Comparison of ENCODE assay signal across 11 cellular contexts in the genomic region with DNA sequence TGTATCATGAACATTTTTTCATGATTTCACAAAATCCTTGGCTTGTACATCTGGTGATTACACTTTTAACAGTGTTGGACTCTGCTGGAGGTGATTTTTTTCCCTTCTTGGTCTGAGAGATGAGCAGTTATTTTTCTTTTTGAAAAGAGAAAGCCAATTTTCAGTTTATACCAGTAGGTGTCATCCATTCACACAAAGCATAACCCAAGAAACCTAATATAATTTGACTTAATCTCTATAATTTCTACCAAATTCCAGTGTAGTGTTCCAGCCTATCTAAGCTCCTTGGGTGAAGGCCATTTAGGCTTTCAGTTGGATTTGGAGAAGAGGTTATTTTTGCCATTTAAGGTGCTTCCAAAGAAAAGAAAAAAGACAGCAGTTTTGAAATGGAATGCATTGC. TPM values are rescaled to one million over a fixed set of nuclear protein-coding genes. Genes with fewer than 3 reads are reported as not detected.
DNase-seq lines count a peak whose midpoint lies in the region; ATAC-seq, FAIRE-seq and TF ChIP-seq lines count a peak whose summit lies in the region.
"Had no signal": no experiment of that assay in that cellular context is flagged by ENCODE, and none has a peak within 500 bp of the region (broad histone marks: within the 10 kb centered on the region; RNA-seq: fewer than 3 reads in every experiment).

No MANE protein-coding gene starts in this region.

- H3K9me3 Mint-ChIP-seq in stimulated activated memory B cell treated with anti-CD40 and anti-IgM and Interleukin-4, amounts not matched to agents 10 μg/mL and 1 μg/mL and 100 μg/mL, for 72 hours: peaks cover 6% of the 10 kb centered on the region

- POLR2A ChIA-PET in PC-3 (lab: Charles Lee; ENCODE audit: unreplicated experiment): no interaction called here
- POLR2A ChIA-PET in endothelial cell of umbilical vein (lab: Charles Lee): no interaction called here

- intact Hi-C loops in PC-3 (cut with micrococcal nuclease) (no loop called here), endothelial cell of umbilical vein (cut with micrococcal nuclease) (no loop called here)

- no peaks in the 10 kb centered on the region for H3K9me2 ChIP-seq in PC-3 (replicated peaks; ENCODE audit: low read length)

- no peak for TF ChIP-seq POLR2A in endothelial cell of umbilical vein (IDR thresholded peaks at IDR 0.05; ENCODE audit: low read depth, low read length)

- CTCF ChIA-PET in PC-3 (lab: Charles Lee): no interaction called here
- CTCF ChIA-PET in endothelial cell of umbilical vein (lab: Charles Lee): interaction anchor here (0.6 to 2.6 kb wide), 7 partner anchors 13 to 1997 kb away, joined by 3 to 12 read pairs (median 4); no protein-coding TSS in a partner anchor

- peaks cover 13% of the 10 kb centered on the region for H3K27me3 Mint-ChIP-seq in stimulated activated memory B cell treated with anti-CD40 and anti-IgM and Interleukin-4, amounts not matched to agents 10 μg/mL and 1 μg/mL and 100 μg/mL, for 72 hours
- H3K27me3 Mint-ChIP-seq: CD4-positive, CD25-positive, alpha-beta regulatory T cell had no signal

- dilution Hi-C loops in endothelial cell of umbilical vein (cut with MboI; ENCODE audit: extremely low pct_ligation_motif_present, low sequenced_read_pairs): no loop called here

- H3K4me1 Mint-ChIP-seq in stimulated activated memory B cell treated with anti-CD40 and anti-IgM and Interleukin-4, amounts not matched to agents 10 μg/mL and 1 μg/mL and 100 μg/mL, for 72 hours: peaks cover 6% of the 10 kb centered on the region

- BruUV-seq in PC-3 (replicated peaks; lab: Mats Ljungman, UMichigan) (no TSS peak), endothelial cell of umbilical vein (replicated peaks; lab: Mats Ljungman, UMichigan) (no TSS peak)

- H3K9me3 ChIP-seq in PC-3 (ENCODE audit: low read length) (no peaks in the 10 kb centered on the region), endothelial cell of umbilical vein (replicated peaks; ENCODE audit: control insufficient read depth, insufficient read depth, low read length) (no peaks in the 10 kb centered on the region), thoracic aorta (no peaks in the 10 kb centered on the region)

- H3K36me3 ChIP-seq in PC-3 (ENCODE audit: low read depth, low read length) (no peaks in the 10 kb centered on the region), endothelial cell of umbilical vein (ENCODE audit: control insufficient read depth in 2 of 2, extremely low read depth in 1 of 2, insufficient read depth in 2 of 2, low read length in 2 of 2) (no peaks in the 10 kb centered on the region), thoracic aorta (no peaks in the 10 kb centered on the region)

- no peak for FAIRE-seq in endothelial cell of umbilical vein (lab: Jason Lieb, UNC)

- no peaks in the 10 kb centered on the region for H3K79me2 ChIP-seq in PC-3 (ENCODE audit: low read length)
- no peaks in the 10 kb centered on the region for H3K79me2 ChIP-seq in endothelial cell of umbilical vein (ENCODE audit: control insufficient read depth, insufficient read depth, low read length)

- H3K27me3 ChIP-seq in PC-3 (ENCODE audit: low read length): 0 out of 2 replicates have a peak, but pooled peaks cover 5% of the 10 kb centered on the region
- peaks cover 0 to 11% of the 10 kb centered on the region in 2 experiments for H3K27me3 ChIP-seq in endothelial cell of umbilical vein (ENCODE audit: control insufficient read depth in 2 of 2, insufficient read depth in 2 of 2, low read length in 2 of 2)
- H3K27me3 ChIP-seq in thoracic aorta (replicated peaks; ENCODE audit: insufficient read depth): no peaks in the 10 kb centered on the region

- no peak overlapping the region for H3K4me3 ChIP-seq in PC-3 (ENCODE audit: low read length)
- no peak overlapping the region for H3K4me3 ChIP-seq in endothelial cell of umbilical vein (replicated peaks in 1 of 3; ENCODE audit: insufficient read depth in 1 of 3, low read depth in 1 of 3, low read length in 3 of 3)
- no peak overlapping the region for H3K4me3 ChIP-seq in thoracic aorta

- no peaks in the 10 kb centered on the region for H3K9me1 ChIP-seq in endothelial cell of umbilical vein (replicated peaks; ENCODE audit: control insufficient read depth, extremely low read depth, insufficient read depth, low read length)

- TF ChIP-seq CTCF in PC-3 (conservative IDR thresholded peaks at IDR 0.05; ENCODE audit: low read depth, low read length) (peak; percentile 65), endothelial cell of umbilical vein (IDR thresholded peaks at IDR 0.05; ENCODE audit: extremely low read depth in 1 of 2, insufficient read depth in 1 of 2, low read depth in 1 of 2, low read length in 2 of 2) (peak in 1 of 2 donors; percentile 27), thoracic aorta (IDR thresholded peaks at IDR 0.05) (peak; percentile 42)

- no peaks in the 10 kb centered on the region for H3K36me3 Mint-ChIP-seq in stimulated activated memory B cell treated with anti-CD40 and anti-IgM and Interleukin-4, amounts not matched to agents 10 μg/mL and 1 μg/mL and 100 μg/mL, for 72 hours
- H3K36me3 Mint-ChIP-seq: CD4-positive, CD25-positive, alpha-beta regulatory T cell had no signal

- ATAC-seq in PC-3 (no peak), thoracic aorta (ENCODE audit: insufficient number of reproducible peaks, low FRiP score, low read depth) (no peak), HG03045 (IDR thresholded peaks at IDR 0.05; ENCODE audit: unreplicated experiment) (no peak)
- ATAC-seq in stimulated activated memory B cell treated with anti-CD40 and anti-IgM and Interleukin-4, amounts not matched to agents 10 μg/mL and 1 μg/mL and 100 μg/mL, for 72 hours: no peak

- H3K4me1 ChIP-seq in PC-3 (ENCODE audit: insufficient read depth, low read length) (no peaks in the 10 kb centered on the region), endothelial cell of umbilical vein (ENCODE audit: control insufficient read depth, extremely low read depth, insufficient read depth, low read length) (no peaks in the 10 kb centered on the region), thoracic aorta (ENCODE audit: control insufficient read depth in 1 of 2, low read depth in 2 of 2) (peaks cover 4 to 16% of the 10 kb centered on the region in 2 donors)

- H3K4me3 Mint-ChIP-seq in stimulated activated memory B cell treated with anti-CD40 and anti-IgM and Interleukin-4, amounts not matched to agents 10 μg/mL and 1 μg/mL and 100 μg/mL, for 72 hours: no peak overlapping the region

- H3K27ac ChIP-seq in PC-3 (ENCODE audit: low read length) (no peak overlapping the region), endothelial cell of umbilical vein (ENCODE audit: insufficient read depth, low read depth, low read length) (no peak overlapping the region), thoracic aorta (peak overlapping the region; percentile 6 to 32)
- H3K27ac ChIP-seq: HL-60 had no signal

- H3F3A ChIP-seq in PC-3 (ENCODE audit: low read length, unreplicated experiment): no peaks in the 10 kb centered on the region

- H2AFZ ChIP-seq in PC-3 (ENCODE audit: low read length) (no peak overlapping the region), endothelial cell of umbilical vein (ENCODE audit: low read depth, low read length) (no peak overlapping the region)

- DNase-seq in SKM-1 treated with dmso at 0.1 percent for 144 hours (lab: John Stamatoyannopoulos, UW; ENCODE audit: unreplicated experiment) (peak; percentile 1), SKM-1 (lab: John Stamatoyannopoulos, UW; ENCODE audit: unreplicated experiment) (no peak), PC-3 (peak; percentile 38), endothelial cell of umbilical vein (ENCODE audit: low read depth, low spot score) (peak; percentile 34), thoracic aorta (ENCODE audit: low spot score) (no peak), superior temporal gyrus (ENCODE audit: extremely low spot score) (no peak)
- DNase-seq: activated T-cell treated with anti-CD3 and anti-CD28 coated beads, Interleukin-2, amount 50 U/mL, for 1 hour had no signal

- H3K9ac ChIP-seq in PC-3 (ENCODE audit: low read length): no peak overlapping the region
- H3K9ac ChIP-seq in endothelial cell of umbilical vein (replicated peaks; ENCODE audit: extremely low read depth, insufficient read depth, low read length): no peak overlapping the region

- H4K20me1 ChIP-seq in PC-3 (ENCODE audit: low read length) (no peaks in the 10 kb centered on the region), endothelial cell of umbilical vein (replicated peaks; ENCODE audit: control insufficient read depth, extremely low read depth, insufficient read depth, low read length) (no peaks in the 10 kb centered on the region)

- H3K4me2 ChIP-seq in PC-3 (ENCODE audit: low read length): no peak overlapping the region
- H3K4me2 ChIP-seq in endothelial cell of umbilical vein (ENCODE audit: insufficient read depth, low read length): no peak overlapping the region

- no peak overlapping the region for H3K27ac Mint-ChIP-seq in stimulated activated memory B cell treated with anti-CD40 and anti-IgM and Interleukin-4, amounts not matched to agents 10 μg/mL and 1 μg/mL and 100 μg/mL, for 72 hours
- H3K27ac Mint-ChIP-seq: CD4-positive, CD25-positive, alpha-beta regulatory T cell had no signal

TF ChIP-seq in endothelial cell of umbilical vein, 7 proteins besides CTCF, POLR2A, EP300 and RAD21:
- no peak for TF ChIP-seq POLR2AphosphoS5 (IDR thresholded peaks at IDR 0.05; ENCODE audit: insufficient read depth, low read depth, low read length)
- TF ChIP-seq EZH2 (IDR thresholded peaks at IDR 0.05; ENCODE audit: borderline replicate concordance, low read depth, low read length, severe bottlenecking): no peak
- no peak for TF ChIP-seq MYC (IDR thresholded peaks at IDR 0.05; ENCODE audit: low read depth, low read length)
- no peak for TF ChIP-seq FOS (IDR thresholded peaks at IDR 0.05; ENCODE audit: borderline replicate concordance, insufficient read depth, low read length)
- no peak for TF ChIP-seq JUN (IDR thresholded peaks at IDR 0.05; ENCODE audit: borderline replicate concordance, insufficient read depth, insufficient read length, low read depth)
- no peak for TF ChIP-seq GATA2 (IDR thresholded peaks at IDR 0.05; ENCODE audit: insufficient read depth, insufficient read length, low read depth, low read length)
- TF ChIP-seq MAX (IDR thresholded peaks at IDR 0.05; ENCODE audit: insufficient read depth, insufficient read length): no peak

RNA-seq across cellular contexts. Expression of gene ICOS, which starts 7.7 kb away (rescaled TPM):
- not detected in 2 replicates for total RNA-seq in PC-3 (2014; rRNA removed)
- not detected in 2 replicates for total RNA-seq in endothelial cell of umbilical vein
- polyA plus RNA-seq in endothelial cell of umbilical vein: not detected in 2 replicates
- polyA plus RNA-seq in endothelial cell of umbilical vein (2011; cell fraction: cytosol; rRNA removed): not detected in 2 replicates
- polyA plus RNA-seq in endothelial cell of umbilical vein (2011; cell fraction: nucleus; rRNA removed): not detected in 2 replicates
- polyA plus RNA-seq in endothelial cell of umbilical vein (2012): not detected in 2 replicates
- polyA minus RNA-seq in endothelial cell of umbilical vein: not detected in 2 replicates
- not detected for polyA minus RNA-seq in endothelial cell of umbilical vein (2011; cell fraction: cytosol; rRNA and poly(A)+ RNA removed)
- not detected in 2 replicates for polyA minus RNA-seq in endothelial cell of umbilical vein (2011; cell fraction: nucleus; rRNA and poly(A)+ RNA removed)
- 1 to 10 TPM in 1 of 2 donors, not detected in 1; 2.0 TPM for total RNA-seq in thoracic aorta

Comparison
In these comparisons a context has a peak if more than half of its experiments do, and no peak if none do; other contexts are left out.
1. DNase-seq: peak in SKM-1 treated with dmso at 0.1 percent for 144 hours (single experiment), PC-3 (single experiment) and endothelial cell of umbilical vein (single experiment); none in SKM-1 (single experiment), thoracic aorta (single experiment) and superior temporal gyrus (single experiment).
2. H3K27ac ChIP-seq: peak in thoracic aorta (2 of 2); none in PC-3 (single experiment) and endothelial cell of umbilical vein (single experiment).